In genomic region chr11:24457985-24458384, GRCh38 we compare ENCODE assay signal across 24 cellular contexts.
"Had no signal": no experiment of that assay in that cellular context is flagged by ENCODE, and none has a peak within 500 bp of the region (broad histone marks: within the 10 kb centered on the region; RNA-seq: fewer than 3 reads in every experiment).

No MANE protein-coding gene starts in this region.

- DNase-seq: activated B cell treated with CpG ODN at 0.5 μM for 24 hours; activated CD4-positive, alpha-beta T cell treated with anti-CD3 and anti-CD28 coated beads for 48 hours; activated CD4-positive, alpha-beta T cell treated with anti-CD3 and anti-CD28 coated beads, Interleukin-2, amount 50 U/mL, for 1 hour; activated CD4-positive, alpha-beta T cell treated with anti-CD3 and anti-CD28 coated beads, Interleukin-2, amount 50 U/mL, for 48 hours; activated CD8-positive, alpha-beta memory T cell treated with anti-CD3 and anti-CD28 coated beads for 24 hours; activated CD8-positive, alpha-beta T cell treated with anti-CD3 and anti-CD28 coated beads for 36 hours; activated effector memory CD4-positive, alpha-beta T cell treated with Interleukin-2 at 50 U/mL for 16 hours; activated gamma-delta T cell treated with Interleukin-2 at 50 U/mL for 16 hours; activated naive CD4-positive, alpha-beta T cell treated with anti-CD3 and anti-CD28 coated beads, Interleukin-2, amount 50 U/mL, for 16 hours; activated naive CD4-positive, alpha-beta T cell treated with Interleukin-2 at 50 U/mL for 16 hours; activated T-cell treated with anti-CD3 and anti-CD28 coated beads, Interleukin-2, amount 50 U/mL, for 4 hours; amniotic stem cell; anterior cingulate cortex; brain microvascular endothelial cell; dorsolateral prefrontal cortex; effector memory CD4-positive, alpha-beta T cell; endodermal cell; erythroblast; foreskin keratinocyte; gastrocnemius medialis; glutamatergic neuron; heart right ventricle; T1000; WERI-Rb-1 had no signal
